11 cellular contexts compared by ENCODE assay signal in the genomic region with DNA sequence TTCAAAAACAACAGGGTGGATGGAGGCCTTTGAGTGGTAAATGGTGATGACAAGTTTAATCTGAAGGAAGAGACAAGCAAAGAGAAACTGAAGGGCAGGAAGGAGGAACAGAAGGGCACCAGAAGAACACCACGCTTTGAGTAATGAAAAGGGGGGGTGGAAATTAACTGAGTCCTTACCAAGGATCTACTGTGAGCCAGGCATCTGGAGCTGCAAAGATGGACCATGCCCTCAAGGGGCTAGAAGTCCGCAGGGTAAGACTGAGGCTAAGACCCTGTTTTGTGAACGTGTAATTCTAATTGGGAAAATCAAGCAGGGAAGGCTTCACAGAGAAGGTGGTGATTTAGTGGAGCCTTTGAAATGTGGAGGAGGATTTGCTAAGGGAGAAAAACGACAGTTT. TPM values are rescaled to one million over a fixed set of nuclear protein-coding genes. Genes with fewer than 3 reads are reported as not detected.
DNase-seq lines count a peak whose midpoint lies in the region; ATAC-seq and TF ChIP-seq lines count a peak whose summit lies in the region.
"Had no signal": no experiment of that assay in that cellular context is flagged by ENCODE, and none has a peak within 500 bp of the region (broad histone marks: within the 10 kb centered on the region; RNA-seq: fewer than 3 reads in every experiment).

No MANE protein-coding gene starts in this region.

- H2BK5ac ChIP-seq in mesendoderm (ENCODE audit: low read length): peak overlapping the region; percentile 55

- H3K9ac ChIP-seq in mesendoderm (ENCODE audit: low read length): peak overlapping the region; percentile 44

- H3K4me3 ChIP-seq in A673 (ENCODE audit: low read depth, low read length, poor library complexity, severe bottlenecking) (no peak overlapping the region), GM23338 (peak overlapping the region; percentile 93), adrenal gland (peak overlapping the region in 1 of 4 donors; percentile 92), mesendoderm (ENCODE audit: low read length) (no peak overlapping the region)

- peaks cover 3% of the 10 kb centered on the region for H3K27me3 Mint-ChIP-seq in GM23338 (ENCODE audit: insufficient read depth, low read depth, poor library complexity)

- no peaks in the 10 kb centered on the region for H3K9me3 ChIP-seq in A673 (ENCODE audit: low read depth, low read length, poor library complexity, severe bottlenecking)
- H3K9me3 ChIP-seq in adrenal gland (replicated peaks in 1 of 3): no peaks in the 10 kb centered on the region

- no peak for DNase-seq in A673 (ENCODE audit: low spot score)
- DNase-seq in GM23338 (ENCODE audit: low spot score): no peak
- no peak for DNase-seq in adrenal gland
- DNase-seq in mesendoderm: no peak
- no peak for DNase-seq in NCI-H1048 (lab: John Stamatoyannopoulos, UW)
- no peak for DNase-seq in NCI-H146 (lab: John Stamatoyannopoulos, UW)
- no peak for DNase-seq in SKM-1 treated with dmso at 0.1 percent for 144 hours (lab: John Stamatoyannopoulos, UW; ENCODE audit: unreplicated experiment)
- DNase-seq: activated CD4-positive, alpha-beta T cell treated with anti-CD3 and anti-CD28 coated beads for 1 hour; DMS79; OCI-M1 had no signal

- H3K36me3 Mint-ChIP-seq in GM23338 (ENCODE audit: low read depth): no peaks in the 10 kb centered on the region; the same call in 2 of the 3 replicates

- TSS peak; percentile 49 for BruUV-seq in A673 (replicated peaks; lab: Mats Ljungman, UMichigan)

- CTCF ChIA-PET in A673 (lab: Charles Lee): no interaction called here

- no peak overlapping the region for H3K18ac ChIP-seq in mesendoderm (ENCODE audit: low read length)

- H3K9me3 Mint-ChIP-seq in GM23338: no peaks in the 10 kb centered on the region

- peaks cover 11% of the 10 kb centered on the region; the same call in 1 of the 2 replicates for H3F3A ChIP-seq in GM23338 (replicated peaks; ENCODE audit: low read depth)

- H3K4me1 ChIP-seq in A673 (ENCODE audit: insufficient read depth, low read length, poor library complexity, severe bottlenecking) (peaks cover 11% of the 10 kb centered on the region), GM23338 (ENCODE audit: insufficient read depth) (peaks cover 13% of the 10 kb centered on the region), adrenal gland (replicated peaks in 1 of 2) (peaks cover 15 to 37% of the 10 kb centered on the region in 2 donors), mesendoderm (ENCODE audit: control insufficient read depth, low read depth, low read length) (peaks cover 4% of the 10 kb centered on the region)

- H3K79me1 ChIP-seq in mesendoderm (ENCODE audit: low read length): peaks cover 5% of the 10 kb centered on the region

- H2AK5ac ChIP-seq in mesendoderm (ENCODE audit: low read length): no peak overlapping the region

- peak overlapping the region; percentile 99 for H3K4me2 ChIP-seq in GM23338
- peak overlapping the region; percentile 25 for H3K4me2 ChIP-seq in mesendoderm (ENCODE audit: low read length)

- POLR2A ChIA-PET in A673 (lab: Charles Lee; ENCODE audit: low non-redundant PET): no interaction called here

- TF ChIP-seq POLR2A in adrenal gland (IDR thresholded peaks at IDR 0.05): no peak

- ATAC-seq in GM23338 (no peak), HG02763 (IDR thresholded peaks at IDR 0.05; ENCODE audit: unreplicated experiment) (no peak)

- no peak for TF ChIP-seq CTCF in A673 (conservative IDR thresholded peaks at IDR 0.05; ENCODE audit: low read depth, low read length)
- no peak for TF ChIP-seq CTCF in GM23338 (conservative IDR thresholded peaks at IDR 0.05; ENCODE audit: low read depth in 2 of 2)
- no peak for TF ChIP-seq CTCF in adrenal gland (IDR thresholded peaks at IDR 0.05)

- no peaks in the 10 kb centered on the region; the same call in 1 of the 2 replicates for H4K20me1 ChIP-seq in GM23338 (replicated peaks; ENCODE audit: insufficient read depth)

- H3K36me3 ChIP-seq in A673 (ENCODE audit: insufficient read depth, low read length, poor library complexity, severe bottlenecking) (no peaks in the 10 kb centered on the region), GM23338 (ENCODE audit: insufficient read depth) (no peaks in the 10 kb centered on the region), adrenal gland (replicated peaks in 1 of 2) (no peaks in the 10 kb centered on the region), mesendoderm (ENCODE audit: control insufficient read depth, insufficient read depth, low read length) (no peaks in the 10 kb centered on the region)

- intact Hi-C loops in A673 (cut with micrococcal nuclease; ENCODE audit: unreplicated experiment) (no loop called here), adrenal gland (cut with DNase I) (no loop called here)

- peak overlapping the region; percentile 78 for H3K56ac ChIP-seq in mesendoderm (ENCODE audit: low read length)

- H4K5ac ChIP-seq in mesendoderm (ENCODE audit: low read length): no peak overlapping the region

- H3K27me3 ChIP-seq in A673 (replicated peaks; ENCODE audit: insufficient read depth, low read depth, low read length, poor library complexity) (no peaks in the 10 kb centered on the region), GM23338 (ENCODE audit: insufficient read depth) (no peaks in the 10 kb centered on the region; the same call in 1 of the 2 replicates), adrenal gland (no peaks in the 10 kb centered on the region), mesendoderm (ENCODE audit: insufficient read depth, low read length, poor library complexity) (no peaks in the 10 kb centered on the region)

- H4K8ac ChIP-seq in mesendoderm (ENCODE audit: low read depth, low read length): no peak overlapping the region

- H2BK120ac ChIP-seq in mesendoderm (ENCODE audit: low read depth, low read length): no peak overlapping the region

- peaks cover 18% of the 10 kb centered on the region for H3K4me1 Mint-ChIP-seq in GM23338

- H3K27ac ChIP-seq in A673 (ENCODE audit: low read depth, low read length, poor library complexity, severe bottlenecking): no peak overlapping the region
- no peak overlapping the region for H3K27ac ChIP-seq in GM23338 (ENCODE audit: low read depth)
- H3K27ac ChIP-seq in adrenal gland: peak overlapping the region in 3 of 5 donors; percentile 63 to 81 (median 70)
- H3K27ac ChIP-seq in mesendoderm (ENCODE audit: low read depth, low read length): peak overlapping the region; percentile 27

- H3K4me3 Mint-ChIP-seq in GM23338: peak overlapping the region; percentile 63

- no peak overlapping the region for H2AFZ ChIP-seq in GM23338

- WGBS in adrenal gland, 4 donors: 46 to 64% (median 60%) methylated on average over 4 of the region's 4 CpGs
- no CpG with 5 or more reads among the region's 4 CpGs for WGBS in mesendoderm (ENCODE audit: extremely low coverage, insufficient coverage, low lambda C conversion rate)

- H3K23ac ChIP-seq in mesendoderm (ENCODE audit: low read length): peak overlapping the region; percentile 48

- no peaks in the 10 kb centered on the region for H3K9me2 ChIP-seq in GM23338 (ENCODE audit: insufficient read depth)

- no peak overlapping the region for H3K4ac ChIP-seq in mesendoderm (ENCODE audit: low read depth, low read length)

- peak overlapping the region; percentile 71; the same call in 1 of the 2 replicates for H3K27ac Mint-ChIP-seq in GM23338

- H3K79me2 ChIP-seq in GM23338 (replicated peaks; ENCODE audit: insufficient read depth): peaks cover 11% of the 10 kb centered on the region
- H3K79me2 ChIP-seq in mesendoderm (ENCODE audit: control insufficient read depth, insufficient read depth, low read length): no peaks in the 10 kb centered on the region

- no peak overlapping the region for H2BK15ac ChIP-seq in mesendoderm (replicated peaks; ENCODE audit: low read depth)

TF ChIP-seq in GM23338, 12 proteins besides CTCF, POLR2A, EP300 and RAD21 (continues in another document):
- TF ChIP-seq NANOG (IDR thresholded peaks at IDR 0.05; ENCODE audit: borderline replicate concordance): no peak

RNA-seq across cellular contexts. Expression of a gene that starts 1.6 kb away (rescaled TPM):
- 17.6 and 23.2 TPM in 2 replicates for total RNA-seq in A673 (2021)
- 23.9 and 24.0 TPM in 2 replicates for total RNA-seq in GM23338 (2014; rRNA removed; shearing (Covaris generic))
- 18.6 and 20.3 TPM in 2 replicates for polyA plus RNA-seq in GM23338 (2016; fragmentation: Nextera tagmentation; extraction: Ambion mirVana)
- total RNA-seq in adrenal gland: 10 to 100 TPM; 29.0 to 91.4 (median 65.7) TPM
- polyA plus RNA-seq in adrenal gland: 10 to 100 TPM; 40.4 to 54.4 (median 40.8) TPM
- 17.7 TPM for polyA plus RNA-seq in mesendoderm (2013, experiment 1 of 2)
- 17.4 TPM for polyA plus RNA-seq in mesendoderm (2013, experiment 2 of 2)

RNA-seq across cellular contexts. Expression of a gene that starts 29.3 kb away (rescaled TPM):
- total RNA-seq in A673 (2021) (40.8 and 42.4 TPM in 2 replicates), adrenal gland (10 to 100 TPM in 4 of 8 donors, 1 to 10 TPM in 4; 6.7 to 17.0 (median 11.1) TPM)
- 25.0 and 26.4 TPM in 2 replicates for total RNA-seq in GM23338 (2014; rRNA removed; shearing (Covaris generic))
- polyA plus RNA-seq in GM23338 (2016; fragmentation: Nextera tagmentation; extraction: Ambion mirVana) (19.4 and 20.4 TPM in 2 replicates), adrenal gland (10 to 100 TPM; 18.5 to 23.5 (median 22.7) TPM)
- 24.1 TPM for polyA plus RNA-seq in mesendoderm (2013, experiment 1 of 2)
- 23.9 TPM for polyA plus RNA-seq in mesendoderm (2013, experiment 2 of 2)

Comparison
In these comparisons a context has a peak if more than half of its experiments do, and no peak if none do; other contexts are left out.
1. H3K27ac ChIP-seq: peak in adrenal gland (3 of 5) and mesendoderm (single experiment); none in A673 (single experiment) and GM23338 (single experiment).